Comparison of ENCODE assay signal across 9 cellular contexts in genomic region chr3:163916596-163917560, GRCh38.
DNase-seq lines count a peak whose midpoint lies in the region; TF ChIP-seq lines count a peak whose summit lies in the region.
"Had no signal": no experiment of that assay in that cellular context is flagged by ENCODE, and none has a peak within 500 bp of the region (broad histone marks: within the 10 kb centered on the region; RNA-seq: fewer than 3 reads in every experiment).

No MANE protein-coding gene starts in this region.

- in situ Hi-C loops in HAP-1 (cut with MboI; ENCODE audit: low sequenced_read_pairs), result no loop called here

- no peak for TF ChIP-seq POLR2A in lower leg skin (IDR thresholded peaks at IDR 0.05)

- no peak overlapping the region for H3K27ac ChIP-seq in SU-DHL-6 (ENCODE audit: low read depth, low read length)
- no peak overlapping the region for H3K27ac ChIP-seq in neural cell (ENCODE audit: low read length)
- H3K27ac ChIP-seq: thyroid gland had no signal

- H3K9ac ChIP-seq in SU-DHL-6 (ENCODE audit: low read length) (no peak overlapping the region), neural cell (ENCODE audit: low read length) (no peak overlapping the region)

- H2AFZ ChIP-seq in SU-DHL-6 (ENCODE audit: low read depth, low read length, severe bottlenecking), result no peak overlapping the region
- no peak overlapping the region for H2AFZ ChIP-seq in neural cell (ENCODE audit: low read depth, low read length)

- TF ChIP-seq CTCF in SU-DHL-6 (IDR thresholded peaks at IDR 0.05; ENCODE audit: insufficient read depth, low read length, poor library complexity, severe bottlenecking) (peak; percentile 20), neural cell (IDR thresholded peaks at IDR 0.05; ENCODE audit: poor library complexity, severe bottlenecking) (peak; percentile 14), lower leg skin (IDR thresholded peaks at IDR 0.05) (no peak)

- peaks cover 7% of the 10 kb centered on the region for H3K4me1 ChIP-seq in HAP-1
- H3K4me1 ChIP-seq: thyroid gland had no signal

- no peaks in the 10 kb centered on the region for H3K9me2 ChIP-seq in SU-DHL-6 (replicated peaks; ENCODE audit: insufficient read depth, low read length)
- no peaks in the 10 kb centered on the region for H3K9me2 ChIP-seq in neural cell (ENCODE audit: insufficient read depth, low read length)

- H3K9me3 ChIP-seq in HAP-1, result no peaks in the 10 kb centered on the region
- H3K9me3 ChIP-seq in SU-DHL-6 (ENCODE audit: insufficient read depth, low read length), result no peaks in the 10 kb centered on the region; the same call in 1 of the 2 replicates
- no peaks in the 10 kb centered on the region for H3K9me3 ChIP-seq in neural cell (ENCODE audit: low read length)
- H3K9me3 ChIP-seq: thyroid gland had no signal

- H3K27me3 ChIP-seq in HAP-1 (ENCODE audit: low read depth) (no peaks in the 10 kb centered on the region), SU-DHL-6 (ENCODE audit: low read length) (no peaks in the 10 kb centered on the region), neural cell (ENCODE audit: insufficient read depth, low read depth, low read length) (no peaks in the 10 kb centered on the region), H7 (ENCODE audit: control insufficient read depth, insufficient read depth, low read length) (no peaks in the 10 kb centered on the region)
- H3K27me3 ChIP-seq: thyroid gland had no signal

- 85 to 92% methylated on average over 4 of the region's 4 CpGs for WGBS in lower leg skin, 2 donors

- peak; percentile 12 for TF ChIP-seq RAD21 in neural cell (conservative IDR thresholded peaks at IDR 0.05)

- H3K4me3 ChIP-seq in HAP-1 (no peak overlapping the region), SU-DHL-6 (ENCODE audit: insufficient read depth, low read length, poor library complexity, severe bottlenecking) (no peak overlapping the region), neural cell (ENCODE audit: low read length) (no peak overlapping the region), lower leg skin (ENCODE audit: low read depth, poor library complexity, severe bottlenecking) (no peak overlapping the region), H7 (ENCODE audit: insufficient read depth, low read depth, low read length) (no peak overlapping the region)
- H3K4me3 ChIP-seq: thyroid gland had no signal

- no peaks in the 10 kb centered on the region for H4K20me1 ChIP-seq in SU-DHL-6 (ENCODE audit: low read depth, low read length)
- H4K20me1 ChIP-seq in neural cell (ENCODE audit: insufficient read depth), result no peaks in the 10 kb centered on the region

- intact Hi-C loops in lower leg skin (cut with DNase I; ENCODE audit: low total_unique reads), result no loop called here

- H3F3A ChIP-seq in SU-DHL-6 (ENCODE audit: insufficient read depth) (no peaks in the 10 kb centered on the region), neural cell (ENCODE audit: insufficient read depth, low read length, poor library complexity, severe bottlenecking) (no peaks in the 10 kb centered on the region)

- H3K79me2 ChIP-seq in SU-DHL-6 (ENCODE audit: insufficient read depth, low read length) (no peaks in the 10 kb centered on the region), neural cell (replicated peaks; ENCODE audit: insufficient read depth, low read length) (no peaks in the 10 kb centered on the region)

- TF ChIP-seq EP300 in neural cell (conservative IDR thresholded peaks at IDR 0.05; ENCODE audit: poor library complexity, severe bottlenecking), result no peak

- DNase-seq in HAP-1 (ENCODE audit: low spot score in 2 of 2) (peak; percentile 42 to 59), NCI-H1105 (lab: John Stamatoyannopoulos, UW) (peak; percentile 17), lower leg skin (ENCODE audit: low spot score in 2 of 2) (no peak), H7 (no peak)
- DNase-seq in activated CD8-positive, alpha-beta memory T cell treated with anti-CD3 and anti-CD28 coated beads, Interleukin-2, amount 50 U/mL, for 48 hours, result no peak
- DNase-seq: stimulated activated CD4-positive, alpha-beta T cell treated with anti-CD3 and anti-CD28 coated beads, Interleukin-2, amount 100 ng/mL, for 48 hours; thyroid gland had no signal

- H3K36me3 ChIP-seq in HAP-1 (replicated peaks), result no peaks in the 10 kb centered on the region
- H3K36me3 ChIP-seq in SU-DHL-6 (ENCODE audit: low read length), result 0 out of 2 replicates have a peak, but pooled peaks cover 2% of the 10 kb centered on the region
- H3K36me3 ChIP-seq in neural cell (ENCODE audit: insufficient read depth, low read length), result no peaks in the 10 kb centered on the region
- no peaks in the 10 kb centered on the region; the same call in 1 of the 2 replicates for H3K36me3 ChIP-seq in H7 (replicated peaks; ENCODE audit: control insufficient read depth, insufficient read depth, low read length)
- H3K36me3 ChIP-seq: thyroid gland had no signal

- H3K4me2 ChIP-seq in SU-DHL-6 (ENCODE audit: low read depth, low read length, poor library complexity, severe bottlenecking) (no peak overlapping the region), neural cell (ENCODE audit: low read length) (no peak overlapping the region)

TF ChIP-seq in neural cell, 6 proteins besides CTCF, POLR2A, EP300 and RAD21:
- no peak for TF ChIP-seq TAF1 (IDR thresholded peaks at IDR 0.05; ENCODE audit: low read depth)
- TF ChIP-seq REST (IDR thresholded peaks at IDR 0.05; ENCODE audit: borderline replicate concordance), result no peak
- TF ChIP-seq POLR2AphosphoS5 (IDR thresholded peaks at IDR 0.05), result no peak
- TF ChIP-seq EZH2 (IDR thresholded peaks at IDR 0.05; ENCODE audit: borderline replicate concordance, insufficient read depth, low read length, poor library complexity, severe bottlenecking), result no peak
- TF ChIP-seq SMC3 (conservative IDR thresholded peaks at IDR 0.05; ENCODE audit: poor library complexity), result no peak
- TF ChIP-seq MXI1 (conservative IDR thresholded peaks at IDR 0.05; ENCODE audit: poor library complexity, severe bottlenecking), result no peak

Comparison
In these comparisons a context has a peak if more than half of its experiments do, and no peak if none do; other contexts are left out.
1. DNase-seq: peak in HAP-1 (2 of 2) and NCI-H1105 (single experiment); none in lower leg skin (0 of 2), H7 (single experiment) and activated CD8-positive, alpha-beta memory T cell treated with anti-CD3 and anti-CD28 coated beads, Interleukin-2, amount 50 U/mL, for 48 hours (single experiment).
2. CTCF ChIP-seq: peak in SU-DHL-6 (single experiment) and neural cell (single experiment); none in lower leg skin (0 of 3).